ENCODE assay signal across 9 cellular contexts in genomic region chr12:13135336-13136178, GRCh38. TPM values are rescaled to one million over a fixed set of nuclear protein-coding genes. Genes with fewer than 3 reads are reported as not detected.
A peak's percentile ranks its signal among the peaks of the same experiment; 100 is the strongest.
DNase-seq lines count a peak whose midpoint lies in the region; ATAC-seq, FAIRE-seq and TF ChIP-seq lines count a peak whose summit lies in the region.
"Had no signal": no experiment of that assay in that cellular context is flagged by ENCODE, and none has a peak within 500 bp of the region (broad histone marks: within the 10 kb centered on the region; RNA-seq: fewer than 3 reads in every experiment).

No MANE protein-coding gene starts in this region.

- peak overlapping the region; percentile 34 for H3K4me3 Mint-ChIP-seq in astrocyte (ENCODE audit: unreplicated experiment)
- no peak overlapping the region for H3K4me3 Mint-ChIP-seq in naive thymus-derived CD4-positive, alpha-beta T cell

- peak overlapping the region; percentile 22 for H2AFZ ChIP-seq in astrocyte (ENCODE audit: low read depth, low read length)

- no peaks in the 10 kb centered on the region for H3K36me3 Mint-ChIP-seq in astrocyte (ENCODE audit: low read depth, unreplicated experiment)
- no peaks in the 10 kb centered on the region for H3K36me3 Mint-ChIP-seq in naive thymus-derived CD4-positive, alpha-beta T cell

- no peaks in the 10 kb centered on the region for H3K9me3 Mint-ChIP-seq in astrocyte (ENCODE audit: unreplicated experiment)
- no peaks in the 10 kb centered on the region for H3K9me3 Mint-ChIP-seq in naive thymus-derived CD4-positive, alpha-beta T cell

- WGBS in stomach, 5 donors, result 43 to 56% (median 47%) methylated on average over 14 of the region's 14 CpGs

- no peak for TF ChIP-seq CTCF in astrocyte (IDR thresholded peaks at IDR 0.05; ENCODE audit: insufficient read depth, low read depth, low read length)
- no peak for TF ChIP-seq CTCF in stomach (IDR thresholded peaks at IDR 0.05)
- TF ChIP-seq CTCF in GM10266 (IDR thresholded peaks at IDR 0.05; ENCODE audit: control insufficient read depth, insufficient read depth, low read depth, missing control alignments), result no peak

- peak overlapping the region; percentile 68 for H3K27ac Mint-ChIP-seq in astrocyte (ENCODE audit: unreplicated experiment)
- no peak overlapping the region for H3K27ac Mint-ChIP-seq in naive thymus-derived CD4-positive, alpha-beta T cell

- no peaks in the 10 kb centered on the region for H4K20me1 ChIP-seq in astrocyte (ENCODE audit: insufficient read depth, low read length)

- intact Hi-C loops in stomach (cut with DNase I; ENCODE audit: low total_unique reads), result no loop called here
- intact Hi-C loops in naive thymus-derived CD4-positive, alpha-beta T cell (cut with micrococcal nuclease), result no loop called here

- ATAC-seq in naive thymus-derived CD4-positive, alpha-beta T cell, result no peak
- no peak for ATAC-seq in HG03571 (IDR thresholded peaks at IDR 0.05; ENCODE audit: unreplicated experiment)

- no peak for TF ChIP-seq POLR2A in stomach (IDR thresholded peaks at IDR 0.05)

- DNase-seq in H4 (ENCODE audit: low spot score) (peak; percentile 73), astrocyte (ENCODE audit: low read depth) (peak; percentile 79), stomach (peak; percentile 65), GM10266 (ENCODE audit: extremely low spot score) (no peak), GM19240 (ENCODE audit: insufficient read length, low spot score) (no peak)
- no peak for DNase-seq in naive thymus-derived CD4-positive, alpha-beta T cell

- H3K9me3 ChIP-seq in astrocyte (ENCODE audit: insufficient read depth, low read depth, low read length), result no peaks in the 10 kb centered on the region
- no peaks in the 10 kb centered on the region for H3K9me3 ChIP-seq in iPS-18c (ENCODE audit: control insufficient read depth, insufficient read depth, low read length)
- H3K9me3 ChIP-seq in stomach, result no peaks in the 10 kb centered on the region
- no peaks in the 10 kb centered on the region for H3K9me3 ChIP-seq in naive thymus-derived CD4-positive, alpha-beta T cell (ENCODE audit: control insufficient read depth in 2 of 3, low read length in 3 of 3)

- no peaks in the 10 kb centered on the region for H3K27me3 ChIP-seq in astrocyte (ENCODE audit: insufficient read depth, low read length)
- no peaks in the 10 kb centered on the region for H3K27me3 ChIP-seq in stomach
- H3K27me3 ChIP-seq in naive thymus-derived CD4-positive, alpha-beta T cell (ENCODE audit: control insufficient read depth in 2 of 2, insufficient read depth in 2 of 2, low read length in 2 of 2), result no peaks in the 10 kb centered on the region

- H3K9ac ChIP-seq in astrocyte (ENCODE audit: low read length), result peak overlapping the region; percentile 12

- CTCF ChIA-PET in naive thymus-derived CD4-positive, alpha-beta T cell (lab: Charles Lee), result interaction anchor here (0.7 kb wide), 1 partner anchor 15 kb away, joined by 3 read pairs; no protein-coding TSS in a partner anchor

- H3K4me1 ChIP-seq in astrocyte (ENCODE audit: insufficient read depth, low read length) (peaks cover 21% of the 10 kb centered on the region), stomach (peaks cover 0 to 10% (median 0%) of the 10 kb centered on the region in 4 donors)
- H3K4me1 ChIP-seq in naive thymus-derived CD4-positive, alpha-beta T cell (ENCODE audit: control insufficient read depth in 2 of 2, insufficient read depth in 2 of 2, low read length in 2 of 2), result no peaks in the 10 kb centered on the region

- TF ChIP-seq EP300 in stomach (IDR thresholded peaks at IDR 0.05), result no peak

- peak overlapping the region; percentile 73 for H3K4me2 ChIP-seq in astrocyte (ENCODE audit: low read length)

- H3K27me3 Mint-ChIP-seq in astrocyte (ENCODE audit: low read depth, unreplicated experiment), result peaks cover 4% of the 10 kb centered on the region
- peaks cover 0 to 15% (median 3%) of the 10 kb centered on the region in 5 donors for H3K27me3 Mint-ChIP-seq in naive thymus-derived CD4-positive, alpha-beta T cell

- POLR2A ChIA-PET in naive thymus-derived CD4-positive, alpha-beta T cell (lab: Charles Lee), result no interaction called here

- FAIRE-seq in astrocyte (lab: Jason Lieb, UNC), result peak; percentile 87

- no peaks in the 10 kb centered on the region for H3K36me3 ChIP-seq in astrocyte (ENCODE audit: insufficient read depth, low read length)
- no peaks in the 10 kb centered on the region for H3K36me3 ChIP-seq in stomach
- H3K36me3 ChIP-seq in naive thymus-derived CD4-positive, alpha-beta T cell (ENCODE audit: control insufficient read depth in 2 of 3, insufficient read depth in 3 of 3, low read length in 3 of 3), result no peaks in the 10 kb centered on the region

- H3K79me2 ChIP-seq in astrocyte (ENCODE audit: insufficient read depth, low read length), result no peaks in the 10 kb centered on the region

- H3K4me1 Mint-ChIP-seq in astrocyte (ENCODE audit: low read depth, unreplicated experiment), result peaks cover 23% of the 10 kb centered on the region
- peaks cover 0 to 6% (median 0%) of the 10 kb centered on the region in 7 donors for H3K4me1 Mint-ChIP-seq in naive thymus-derived CD4-positive, alpha-beta T cell

- H3K4me3 ChIP-seq in astrocyte (ENCODE audit: insufficient read depth, low read depth, low read length), result peak overlapping the region; percentile 13
- H3K4me3 ChIP-seq in iPS-18c (ENCODE audit: insufficient read depth, low read depth, low read length), result 0 out of 2 replicates have a peak overlapping the region, but pooled peaks have one; percentile 11
- no peak overlapping the region for H3K4me3 ChIP-seq in stomach
- H3K4me3 ChIP-seq in naive thymus-derived CD4-positive, alpha-beta T cell (ENCODE audit: low read length), result no peak overlapping the region

- peak overlapping the region; percentile 34 for H3K27ac ChIP-seq in astrocyte (ENCODE audit: low read depth, low read length)
- H3K27ac ChIP-seq in stomach, result peak overlapping the region in 2 of 5 donors; percentile 11 to 41
- no peak overlapping the region for H3K27ac ChIP-seq in naive thymus-derived CD4-positive, alpha-beta T cell (ENCODE audit: low read depth, low read length)

RNA-seq across cellular contexts. Expression of gene GSG1, which starts 32.1 kb away (rescaled TPM):
- 0.15 TPM in 1 of 2 replicates, not detected in the other for total RNA-seq in H4 (2014; rRNA removed; shearing (Covaris generic))
- total RNA-seq in astrocyte (0.23 TPM in 1 of 2 replicates, not detected in the other), stomach (not detected)
- polyA plus RNA-seq in stomach, result not detected
- total RNA-seq in naive thymus-derived CD4-positive, alpha-beta T cell, result not detected
- not detected for polyA plus RNA-seq in naive thymus-derived CD4-positive, alpha-beta T cell
- total RNA-seq: T-helper 1 cell treated with Interleukin-12 subunit alpha and Interleukin-12 subunit beta and Interleukin-4 antibody, amounts not matched to agents 30 ng/mL and 1 ng/mL, for 36 hours had no signal

Comparison
In these comparisons a context has a peak if more than half of its experiments do, and no peak if none do; other contexts are left out.
1. DNase-seq: peak in H4 (single experiment), astrocyte (single experiment) and stomach (single experiment); none in naive thymus-derived CD4-positive, alpha-beta T cell (0 of 9), GM10266 (single experiment) and GM19240 (single experiment).
2. H3K4me3 ChIP-seq: peak in astrocyte (single experiment) and iPS-18c (single experiment); none in stomach (0 of 4) and naive thymus-derived CD4-positive, alpha-beta T cell (single experiment).